Comparison of ENCODE assay signal across 27 cellular contexts in the genomic region with DNA sequence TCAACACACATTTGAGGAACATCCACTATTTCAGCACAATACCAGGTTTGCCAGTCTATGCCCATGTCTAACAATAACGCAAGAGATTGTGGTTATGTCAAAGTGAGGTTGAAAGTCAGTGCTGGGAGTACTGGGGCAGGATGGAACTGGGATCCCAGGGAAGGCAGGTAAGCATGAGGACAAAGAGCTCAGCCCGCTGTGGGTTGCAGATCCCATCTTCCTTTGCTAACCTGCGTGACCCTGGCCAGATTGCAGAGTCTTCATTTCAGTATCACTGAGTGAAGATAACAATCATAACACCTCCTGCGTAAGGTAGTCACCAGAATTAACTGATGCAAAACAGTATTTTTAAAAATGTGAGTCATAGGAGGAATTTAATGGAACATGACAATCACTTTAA.
"Had no signal": no experiment of that assay in that cellular context is flagged by ENCODE, and none has a peak within 500 bp of the region (broad histone marks: within the 10 kb centered on the region; RNA-seq: fewer than 3 reads in every experiment).

No MANE protein-coding gene starts in this region.

- ATAC-seq: effector memory CD8-positive, alpha-beta T cell; esophagus mucosa; foreskin keratinocyte; gastrocnemius medialis; gastroesophageal sphincter; heart left ventricle; heart right ventricle had no signal

- H3K4me3 ChIP-seq: colonic mucosa, coronary artery, dorsolateral prefrontal cortex, esophagus muscularis mucosa, esophagus squamous epithelium, gastrocnemius medialis, gastroesophageal sphincter, heart left ventricle, heart right ventricle, hepatocyte had no signal

- FAIRE-seq: colon, endometrium, endothelial cell of umbilical vein, frontal cortex had no signal

- H3K27me3 ChIP-seq: colonic mucosa, esophagus muscularis mucosa, esophagus squamous epithelium, foreskin keratinocyte, gastrocnemius medialis, gastroesophageal sphincter, hepatocyte had no signal

- DNase-seq: colonic mucosa; cortex of kidney; dermis blood vessel endothelial cell; dorsolateral prefrontal cortex; effector CD4-positive, alpha-beta T cell; effector CD8-positive, alpha-beta T cell; effector memory CD4-positive, alpha-beta T cell; effector memory CD8-positive, alpha-beta T cell; endodermal cell; erythroblast; esophagus squamous epithelium; foreskin fibroblast; foreskin keratinocyte; foreskin melanocyte; gastrocnemius medialis; glutamatergic neuron; heart left ventricle; heart right ventricle had no signal

- H3K36me3 ChIP-seq: colonic mucosa, esophagus muscularis mucosa, esophagus squamous epithelium, gastrocnemius medialis, gastroesophageal sphincter, heart left ventricle, heart right ventricle had no signal
